17 cellular contexts compared by ENCODE assay signal in the genomic region with DNA sequence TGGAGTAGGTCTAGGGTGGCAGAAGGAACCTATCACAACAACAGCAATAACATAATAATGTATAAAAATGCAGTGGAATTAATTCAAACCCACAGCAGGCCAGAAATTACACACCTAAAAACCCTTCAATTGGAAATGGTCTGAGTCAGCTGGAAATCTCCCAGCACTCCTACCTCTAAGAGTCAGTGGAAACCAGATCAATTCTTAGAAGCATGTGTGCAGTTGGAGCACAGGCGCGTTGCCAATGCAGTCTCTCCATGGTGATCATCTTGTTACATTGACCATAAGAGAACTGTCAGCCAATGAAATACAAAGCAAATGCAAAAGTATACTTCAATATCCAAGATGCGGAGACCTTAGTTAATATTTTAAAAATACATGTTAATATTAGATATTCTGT. TPM values are rescaled to one million over a fixed set of nuclear protein-coding genes. Genes with fewer than 3 reads are reported as not detected.
DNase-seq lines count a peak whose midpoint lies in the region; TF ChIP-seq lines count a peak whose summit lies in the region.
"Had no signal": no experiment of that assay in that cellular context is flagged by ENCODE, and none has a peak within 500 bp of the region (broad histone marks: within the 10 kb centered on the region; RNA-seq: fewer than 3 reads in every experiment).

No MANE protein-coding gene starts in this region.

- peaks cover 15% of the 10 kb centered on the region for H3K27me3 Mint-ChIP-seq in activated CD4-positive, alpha-beta T cell treated with anti-CD3 and anti-CD28 coated beads, Interleukin-2, amount 10 ng/mL, durations not matched to agents 24 days and 14 days
- H3K27me3 Mint-ChIP-seq: type B pancreatic cell had no signal

- H3K4me3 ChIP-seq in mammary epithelial cell (replicated peaks in 1 of 3; ENCODE audit: insufficient read depth in 1 of 3, low read depth in 2 of 3, low read length in 3 of 3) = no peak overlapping the region
- H3K4me3 ChIP-seq: gastrocnemius medialis had no signal

- WGBS in mammary epithelial cell (ENCODE audit: low coverage, missing lambda C conversion rate) = 63% methylated on average over 3 of the region's 3 CpGs

- no peaks in the 10 kb centered on the region for H3K36me3 Mint-ChIP-seq in activated CD4-positive, alpha-beta T cell treated with anti-CD3 and anti-CD28 coated beads, Interleukin-2, amount 10 ng/mL, durations not matched to agents 24 days and 14 days (ENCODE audit: low read depth)
- H3K36me3 Mint-ChIP-seq: memory B cell, type B pancreatic cell had no signal

- H2AFZ ChIP-seq in mammary epithelial cell (ENCODE audit: low read depth, low read length) = peak overlapping the region; percentile 26

- peak overlapping the region; percentile 28 for H3K4me2 ChIP-seq in mammary epithelial cell (ENCODE audit: insufficient read depth, low read depth, low read length)

- no peaks in the 10 kb centered on the region for H3K79me2 ChIP-seq in mammary epithelial cell (ENCODE audit: insufficient read depth, low read length)

- H4K20me1 ChIP-seq in mammary epithelial cell (ENCODE audit: insufficient read depth, low read length) = no peaks in the 10 kb centered on the region

- H3K36me3 ChIP-seq in mammary epithelial cell (ENCODE audit: insufficient read depth, low read length) = no peaks in the 10 kb centered on the region
- H3K36me3 ChIP-seq: gastrocnemius medialis had no signal

- TF ChIP-seq CTCF in mammary epithelial cell (conservative IDR thresholded peaks at IDR 0.05 in 1 of 2, IDR thresholded peaks at IDR 0.05 in 1 of 2; ENCODE audit: extremely low read depth in 1 of 2, insufficient read depth in 1 of 2, low read depth in 1 of 2, low read length in 2 of 2) = no peak

- intact Hi-C loops in activated CD4-positive, alpha-beta T cell treated with anti-CD3 and anti-CD28 coated beads, Interleukin-2, amount 10 ng/mL, durations not matched to agents 24 days and 14 days (cut with micrococcal nuclease) = no loop called here
- intact Hi-C loops in mammary epithelial cell (cut with micrococcal nuclease) = no loop called here

- no peaks in the 10 kb centered on the region for H3K9me3 ChIP-seq in mammary epithelial cell (replicated peaks; ENCODE audit: insufficient read depth, low read length)
- H3K9me3 ChIP-seq: gastrocnemius medialis had no signal

- H3K27ac ChIP-seq in mammary epithelial cell (ENCODE audit: insufficient read depth, low read depth, low read length) = no peak overlapping the region
- H3K27ac ChIP-seq: gastrocnemius medialis had no signal

- no peak overlapping the region for H3K4me3 Mint-ChIP-seq in activated CD4-positive, alpha-beta T cell treated with anti-CD3 and anti-CD28 coated beads, Interleukin-2, amount 10 ng/mL, durations not matched to agents 24 days and 14 days
- H3K4me3 Mint-ChIP-seq: H9, memory B cell, type B pancreatic cell had no signal

- H3K4me1 Mint-ChIP-seq in activated CD4-positive, alpha-beta T cell treated with anti-CD3 and anti-CD28 coated beads, Interleukin-2, amount 10 ng/mL, durations not matched to agents 24 days and 14 days = no peaks in the 10 kb centered on the region
- H3K4me1 Mint-ChIP-seq: memory B cell had no signal

- DNase-seq in activated CD4-positive, alpha-beta T cell treated with anti-CD3 and anti-CD28 coated beads, Interleukin-2, amount 50 U/mL, for 48 hours = peak; percentile 8 to 25
- no peak for DNase-seq in activated CD4-positive, alpha-beta T cell treated with anti-CD3 and anti-CD28 coated beads, Interleukin-2, amount 10 ng/mL, durations not matched to agents 24 days and 14 days
- DNase-seq in LHCN-M2 (ENCODE audit: low read depth) (peak; percentile 49), mammary epithelial cell (peak; percentile 32), myocyte (ENCODE audit: low read depth) (peak; percentile 55), T-helper 9 cell (no peak), amniotic stem cell (lab: John Stamatoyannopoulos, UW) (no peak)
- no peak for DNase-seq in stimulated activated naive CD4-positive, alpha-beta T cell treated with Interleukin-2 at 50 U/mL for 16 hours (lab: John Stamatoyannopoulos, UW)
- DNase-seq: activated gamma-delta T cell treated with Interleukin-2 at 50 U/mL for 16 hours; effector CD4-positive, alpha-beta T cell; gastrocnemius medialis; H9; NCI-H345; retina; stimulated activated CD4-positive, alpha-beta T cell treated with anti-CD3 and anti-CD28 coated beads, Interleukin-4, amount 100 ng/mL, for 1 hour had no signal

- no TSS peak for BruUV-seq in mammary epithelial cell (replicated peaks; lab: Mats Ljungman, UMichigan)

- H3K9ac ChIP-seq in mammary epithelial cell (ENCODE audit: insufficient read depth, low read length) = no peak overlapping the region

- no peaks in the 10 kb centered on the region for H3K27me3 ChIP-seq in mammary epithelial cell (ENCODE audit: insufficient read depth, low read length)
- H3K27me3 ChIP-seq: gastrocnemius medialis had no signal

- in situ Hi-C loops in mammary epithelial cell (cut with MboI; ENCODE audit: low sequenced_read_pairs in 2 of 2) = no loop called here

- dilution Hi-C loops in mammary epithelial cell (cut with HindIII; ENCODE audit: low sequenced_read_pairs) = no loop called here

- no peak overlapping the region for H3K27ac Mint-ChIP-seq in activated CD4-positive, alpha-beta T cell treated with anti-CD3 and anti-CD28 coated beads, Interleukin-2, amount 10 ng/mL, durations not matched to agents 24 days and 14 days
- H3K27ac Mint-ChIP-seq: H9, memory B cell, type B pancreatic cell had no signal

- H3K4me1 ChIP-seq in mammary epithelial cell (ENCODE audit: insufficient read depth, low read length) = peaks cover 15% of the 10 kb centered on the region
- H3K4me1 ChIP-seq: gastrocnemius medialis had no signal

- H3K9me3 Mint-ChIP-seq in activated CD4-positive, alpha-beta T cell treated with anti-CD3 and anti-CD28 coated beads, Interleukin-2, amount 10 ng/mL, durations not matched to agents 24 days and 14 days = no peaks in the 10 kb centered on the region
- H3K9me3 Mint-ChIP-seq: H9, memory B cell, type B pancreatic cell had no signal

- CTCF ChIA-PET in mammary epithelial cell (lab: Charles Lee; ENCODE audit: low non-redundant PET) = no interaction called here

RNA-seq across cellular contexts. Expression of gene CSNK1G3, which starts 15.1 kb away (rescaled TPM):
- total RNA-seq in activated CD4-positive, alpha-beta T cell treated with anti-CD3 and anti-CD28 coated beads, Interleukin-2, amount 10 ng/mL, durations not matched to agents 24 days and 14 days = 36.6 and 40.0 TPM in 2 replicates
- 42.5 and 49.6 TPM in 2 replicates for total RNA-seq in LHCN-M2 (2014; rRNA removed)
- 7.7 TPM for polyA plus RNA-seq in LHCN-M2 (2012)
- total RNA-seq in mammary epithelial cell = 10 to 100 TPM; 50.6 to 59.2 TPM
- 17.1 TPM for polyA plus RNA-seq in mammary epithelial cell
- polyA minus RNA-seq in mammary epithelial cell = 15.1 TPM
- 33.0 and 38.9 TPM in 2 replicates for total RNA-seq in myocyte
- polyA plus RNA-seq in myocyte (2012) = 12.6 TPM

Comparison
In these comparisons a context has a peak if more than half of its experiments do, and no peak if none do; other contexts are left out.
1. DNase-seq: peak in activated CD4-positive, alpha-beta T cell treated with anti-CD3 and anti-CD28 coated beads, Interleukin-2, amount 50 U/mL, for 48 hours (2 of 2), LHCN-M2 (single experiment), mammary epithelial cell (single experiment) and myocyte (single experiment); none in activated CD4-positive, alpha-beta T cell treated with anti-CD3 and anti-CD28 coated beads, Interleukin-2, amount 10 ng/mL, durations not matched to agents 24 days and 14 days (single experiment), T-helper 9 cell (single experiment), stimulated activated naive CD4-positive, alpha-beta T cell treated with Interleukin-2 at 50 U/mL for 16 hours (single experiment) and amniotic stem cell (single experiment).